In the genomic region with DNA sequence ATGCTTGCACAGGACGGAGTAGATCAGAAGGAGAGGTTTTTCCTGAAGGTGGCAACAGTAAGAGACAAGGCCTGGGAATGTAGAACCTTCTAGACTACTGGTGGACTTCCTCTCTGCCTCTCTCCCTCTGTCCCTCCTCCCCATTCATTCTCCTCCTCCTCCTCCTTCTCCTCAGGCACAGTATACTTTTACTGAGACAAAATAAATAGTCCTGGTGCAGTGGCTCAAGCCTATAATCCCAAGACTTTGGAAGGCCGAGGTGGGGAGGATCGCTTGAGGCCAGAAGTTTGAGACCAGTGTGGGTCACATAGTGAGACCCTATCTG, we compare ENCODE assay signal across 1 cellular context.
TF ChIP-seq lines count a peak whose summit lies in the region.

No MANE protein-coding gene starts in this region.

TF ChIP-seq in neural cell, 6 proteins besides CTCF, POLR2A, EP300 and RAD21 (continued from another document):
- TF ChIP-seq SMC3 (conservative IDR thresholded peaks at IDR 0.05; ENCODE audit: poor library complexity) = no peak
